Comparison of ENCODE assay signal across 8 cellular contexts in genomic region chr6:1436334-1437306, GRCh38. TPM values are rescaled to one million over a fixed set of nuclear protein-coding genes. Genes with fewer than 3 reads are reported as not detected.
DNase-seq lines count a peak whose midpoint lies in the region; ATAC-seq and TF ChIP-seq lines count a peak whose summit lies in the region.

No MANE protein-coding gene starts in this region.

- H3K4me3 ChIP-seq in GM06990 (replicated peaks; ENCODE audit: low read depth, low read length) (no peak overlapping the region), SK-N-MC (no peak overlapping the region), body of pancreas (no peak overlapping the region), spleen (no peak overlapping the region)

- no peak for TF ChIP-seq POLR2A in body of pancreas (IDR thresholded peaks at IDR 0.05)
- TF ChIP-seq POLR2A in spleen (IDR thresholded peaks at IDR 0.05): no peak

- no peaks in the 10 kb centered on the region for H3K9me3 ChIP-seq in SK-N-MC (ENCODE audit: low read depth, low read length)
- no peaks in the 10 kb centered on the region for H3K9me3 ChIP-seq in body of pancreas
- H3K9me3 ChIP-seq in spleen: no peaks in the 10 kb centered on the region

- H3K27me3 ChIP-seq in GM06990 (replicated peaks; ENCODE audit: control insufficient read depth, insufficient read depth, low read length) (no peaks in the 10 kb centered on the region; the same call in none of the 2 replicates), body of pancreas (peaks cover 0 to 11% of the 10 kb centered on the region in 2 donors), spleen (replicated peaks in 1 of 7) (peaks cover 0 to 66% (median 29%) of the 10 kb centered on the region in 7 donors)

- H3K36me3 ChIP-seq in GM06990 (ENCODE audit: control insufficient read depth, insufficient read depth, low read length) (no peaks in the 10 kb centered on the region), SK-N-MC (ENCODE audit: insufficient read depth, low read length) (no peaks in the 10 kb centered on the region), body of pancreas (replicated peaks in 1 of 2; ENCODE audit: insufficient read depth in 1 of 2, low read depth in 2 of 2) (no peaks in the 10 kb centered on the region), spleen (no peaks in the 10 kb centered on the region)

- H3K27ac ChIP-seq in SK-N-MC: no peak overlapping the region
- no peak overlapping the region for H3K27ac ChIP-seq in body of pancreas
- no peak overlapping the region for H3K27ac ChIP-seq in spleen

- DNase-seq in A172 (ENCODE audit: low spot score): peak; percentile 81
- DNase-seq in GM06990 (ENCODE audit: extremely low read depth, insufficient read length): no peak
- DNase-seq in LHCN-M2 (ENCODE audit: low read depth): peak; percentile 65
- peak; percentile 32 for DNase-seq in SK-N-MC (ENCODE audit: low read depth, low spot score)
- DNase-seq in body of pancreas: peak; percentile 49 to 62 (median 57)
- peak; percentile 81 for DNase-seq in iPS DF 4.7 (ENCODE audit: extremely low read depth, low spot score)
- DNase-seq in spleen: no peak

- 20 to 22% methylated on average over 18 of the region's 18 CpGs for WGBS in body of pancreas, 2 donors
- WGBS in spleen, 5 donors: 29 to 37% (median 31%) methylated on average over 18 of the region's 18 CpGs

- peak; percentile 80 for ATAC-seq in body of pancreas
- ATAC-seq in GM18502 (IDR thresholded peaks at IDR 0.05; ENCODE audit: poor library complexity, unreplicated experiment): no peak

- H3K9ac ChIP-seq in SK-N-MC (ENCODE audit: insufficient read length): no peak overlapping the region

- TF ChIP-seq CTCF in GM06990 (IDR thresholded peaks at IDR 0.05; ENCODE audit: insufficient read depth, low read length, poor library complexity, severe bottlenecking) (peak; percentile 68), body of pancreas (IDR thresholded peaks at IDR 0.05) (peak; percentile 52 to 91 (median 86)), spleen (IDR thresholded peaks at IDR 0.05 in 8 of 11, conservative IDR thresholded peaks at IDR 0.05 in 3 of 11) (peak; percentile 43 to 83 (median 64))

- intact Hi-C loops in body of pancreas (cut with DNase I) (no loop called here), spleen (cut with DNase I; ENCODE audit: low total_unique reads) (loop anchor here (10.0 kb wide), 1 partner anchor 842 kb away; no protein-coding TSS in a partner anchor)

- H3K4me1 ChIP-seq in body of pancreas (no peaks in the 10 kb centered on the region), spleen (peaks cover 0 to 5% (median 0%) of the 10 kb centered on the region in 6 donors)

RNA-seq across cellular contexts. Expression of gene FOXF2, which starts 47.2 kb away (rescaled TPM):
- total RNA-seq in A172 (2014; rRNA removed; shearing (Covaris generic)): not detected in 2 replicates
- total RNA-seq in LHCN-M2 (2014; rRNA removed): not detected in 2 replicates
- polyA plus RNA-seq in LHCN-M2 (2012): not detected
- under 1 TPM in 1 of 2 donors, not detected in 1; 0.26 TPM for total RNA-seq in body of pancreas
- total RNA-seq in spleen: not detected
- polyA plus RNA-seq in spleen: not detected

Comparison
In these comparisons a context has a peak if more than half of its experiments do, and no peak if none do; other contexts are left out.
1. DNase-seq: peak in A172 (single experiment), LHCN-M2 (single experiment), SK-N-MC (single experiment), body of pancreas (4 of 4) and iPS DF 4.7 (single experiment); none in GM06990 (single experiment) and spleen (single experiment).
2. Peak in every context shown above with its lines, with median percentiles within 50 percentile points of each other: CTCF ChIP-seq.